12 cellular contexts compared by ENCODE assay signal in genomic region chr16:29126057-29126494, GRCh38.
DNase-seq lines count a peak whose midpoint lies in the region; ATAC-seq, FAIRE-seq and TF ChIP-seq lines count a peak whose summit lies in the region.
"Had no signal": no experiment of that assay in that cellular context is flagged by ENCODE, and none has a peak within 500 bp of the region (broad histone marks: within the 10 kb centered on the region; RNA-seq: fewer than 3 reads in every experiment).

No MANE protein-coding gene starts in this region.

- no peak overlapping the region for H2BK5ac ChIP-seq in H1 (ENCODE audit: low read depth, low read length)

- H3K4me3 Mint-ChIP-seq in activated T-cell treated with anti-CD3 and anti-CD28 coated beads, Interleukin-2, amount 50 U/mL, for 24 hours = peak overlapping the region; percentile 20
- H3K4me3 Mint-ChIP-seq: nephron had no signal

- no peak overlapping the region for H2BK20ac ChIP-seq in H1 (ENCODE audit: low read length)

- TF ChIP-seq CTCF in H1 (IDR thresholded peaks at IDR 0.05; ENCODE audit: control extremely low read depth in 1 of 3, insufficient read depth in 1 of 3, low read depth in 1 of 3, low read length in 3 of 3) (no peak), neutrophil (IDR thresholded peaks at IDR 0.05) (no peak)

- TF ChIP-seq POLR2A in H1 (IDR thresholded peaks at IDR 0.05; ENCODE audit: control extremely low read depth in 1 of 2, low read depth in 2 of 2, low read length in 2 of 2) = no peak

- H3K23me2 ChIP-seq in H1 (ENCODE audit: low read depth, low read length) = no peaks in the 10 kb centered on the region

- no peak for ATAC-seq in activated CD4-positive, CD25-positive, alpha-beta regulatory T cell treated with anti-CD3 and anti-CD28 coated beads, Interleukin-2, amount 50 U/mL, for 24 hours
- ATAC-seq: PC-3 had no signal

- no peak overlapping the region for H2BK12ac ChIP-seq in H1 (ENCODE audit: low read depth, low read length)

- no peak overlapping the region for H2AFZ ChIP-seq in H1 (ENCODE audit: low read length)

- H2BK120ac ChIP-seq in H1 (replicated peaks; ENCODE audit: low read depth, low read length) = no peak overlapping the region

- TF ChIP-seq RAD21 in H1 (IDR thresholded peaks at IDR 0.05 in 1 of 2, conservative IDR thresholded peaks at IDR 0.05 in 1 of 2; ENCODE audit: low read depth in 2 of 2, low read length in 2 of 2) = no peak

- peaks cover 71% of the 10 kb centered on the region for H3K36me3 Mint-ChIP-seq in activated T-cell treated with anti-CD3 and anti-CD28 coated beads, Interleukin-2, amount 50 U/mL, for 24 hours (ENCODE audit: low read depth)

- H3K4me1 ChIP-seq in H1 (replicated peaks in 1 of 4; ENCODE audit: control insufficient read depth in 3 of 4, insufficient read depth in 4 of 4, low read length in 3 of 4) (peaks cover 0 to 4% (median 1%) of the 10 kb centered on the region in 4 experiments; a peak in 1 of 7 replicates), neutrophil (ENCODE audit: control insufficient read depth in 1 of 2, insufficient read depth in 1 of 2, low read depth in 1 of 2, low read length in 1 of 2) (peaks cover 25 to 38% of the 10 kb centered on the region in 2 experiments)

- H3K4ac ChIP-seq in H1 (replicated peaks; ENCODE audit: insufficient read length, low read depth, low read length) = no peak overlapping the region

- no peak overlapping the region for H3K18ac ChIP-seq in H1 (ENCODE audit: extremely low read depth, low read length)

- no peak overlapping the region for H4K91ac ChIP-seq in H1 (replicated peaks; ENCODE audit: insufficient read length, low read length)

- H3K36me3 ChIP-seq in H1 (ENCODE audit: control insufficient read depth in 2 of 4, insufficient read depth in 4 of 4, low read length in 3 of 4) (no peaks in the 10 kb centered on the region), neutrophil (peaks cover 3% of the 10 kb centered on the region)

- no peak overlapping the region for H3K4me2 ChIP-seq in H1 (ENCODE audit: insufficient read depth in 1 of 2, low read depth in 2 of 2, low read length in 2 of 2)

- no peak overlapping the region for H3K14ac ChIP-seq in H1 (ENCODE audit: insufficient read length)

- no peak for DNase-seq in activated T-cell treated with anti-CD3 and anti-CD28 coated beads, Interleukin-2, amount 50 U/mL, for 24 hours
- DNase-seq in activated T-cell treated with anti-CD3 and anti-CD28 coated beads, Interleukin-2, amount 50 U/mL, for 1 hour = no peak
- DNase-seq in OCI-M1 (lab: John Stamatoyannopoulos, UW) = peak; percentile 76
- no peak for DNase-seq in H1 (ENCODE audit: low read depth in 1 of 2, low spot score in 2 of 2)
- DNase-seq in GM19238 (ENCODE audit: insufficient read length, low spot score) = no peak
- DNase-seq in NCI-H345 (lab: John Stamatoyannopoulos, UW) = no peak
- DNase-seq: DND-41, Karpas-422, PC-3 had no signal

- H2AK5ac ChIP-seq in H1 (ENCODE audit: low read depth, low read length) = no peak overlapping the region

- peak overlapping the region; percentile 57 for H3K27ac Mint-ChIP-seq in activated T-cell treated with anti-CD3 and anti-CD28 coated beads, Interleukin-2, amount 50 U/mL, for 24 hours
- H3K27ac Mint-ChIP-seq: nephron had no signal

- H3K4me1 Mint-ChIP-seq in activated T-cell treated with anti-CD3 and anti-CD28 coated beads, Interleukin-2, amount 50 U/mL, for 24 hours (ENCODE audit: low read depth) = peaks cover 21% of the 10 kb centered on the region

- no peak for FAIRE-seq in H1 (lab: Jason Lieb, UNC)

- CTCF ChIA-PET in H1 (lab: Charles Lee; ENCODE audit: partially characterized antibody) = no interaction called here

- TF ChIP-seq EP300 in H1 (IDR thresholded peaks at IDR 0.05; ENCODE audit: borderline replicate concordance in 1 of 2, low read depth in 2 of 2, low read length in 2 of 2) = no peak

- H3K56ac ChIP-seq in H1 (replicated peaks; ENCODE audit: insufficient read length, low read depth, low read length) = no peak overlapping the region

- no peaks in the 10 kb centered on the region for H3K9me3 Mint-ChIP-seq in activated T-cell treated with anti-CD3 and anti-CD28 coated beads, Interleukin-2, amount 50 U/mL, for 24 hours
- H3K9me3 Mint-ChIP-seq: nephron had no signal

- POLR2A ChIA-PET in H1 (lab: Charles Lee; ENCODE audit: partially characterized antibody) = no interaction called here

- no peak overlapping the region for H2BK15ac ChIP-seq in H1 (ENCODE audit: low read length)

- no peak overlapping the region for H4K8ac ChIP-seq in H1 (ENCODE audit: extremely low read depth, insufficient read depth, low read length)

- no peaks in the 10 kb centered on the region for H3K27me3 Mint-ChIP-seq in activated T-cell treated with anti-CD3 and anti-CD28 coated beads, Interleukin-2, amount 50 U/mL, for 24 hours

- H3K4me3 ChIP-seq in H1 (ENCODE audit: extremely low read depth in 1 of 4, insufficient read depth in 2 of 4, low read depth in 3 of 4, low read length in 4 of 4) = no peak overlapping the region
- peak overlapping the region; percentile 39 to 58 for H3K4me3 ChIP-seq in neutrophil (ENCODE audit: low read depth in 1 of 2, low read length in 1 of 2)

- 79% methylated on average over 15 of the region's 15 CpGs; no CpG with 5 or more reads in 1 of the 2 experiments for WGBS in H1 (ENCODE audit: extremely low coverage in 1 of 2, insufficient coverage in 1 of 2, insufficient read length in 1 of 2, insufficient replicate concordance in 2 of 2, low coverage in 1 of 2, low lambda C conversion rate in 2 of 2, missing lambda C conversion rate in 1 of 2), 2 experiments

- H3K27ac ChIP-seq in H1 (ENCODE audit: low read depth, low read length) (no peak overlapping the region), neutrophil (peak overlapping the region; percentile 84)

- H3K9ac ChIP-seq in H1 (replicated peaks in 1 of 4; ENCODE audit: extremely low read depth in 1 of 4, low read depth in 3 of 4, low read length in 3 of 4) = no peak overlapping the region

- no peak overlapping the region for H4K5ac ChIP-seq in H1 (ENCODE audit: insufficient read length, low read depth, low read length)

- H3K79me2 ChIP-seq in H1 (ENCODE audit: control insufficient read depth in 1 of 2, insufficient read depth in 2 of 2, low read length in 2 of 2) = no peaks in the 10 kb centered on the region

- H3K9me3 ChIP-seq in H1 (ENCODE audit: insufficient read depth in 2 of 2, low read depth in 1 of 2, low read length in 1 of 2) = no peaks in the 10 kb centered on the region
- H3K9me3 ChIP-seq in neutrophil = no peaks in the 10 kb centered on the region

- no peak overlapping the region for H3K23ac ChIP-seq in H1 (ENCODE audit: insufficient read length)

- no peaks in the 10 kb centered on the region for H4K20me1 ChIP-seq in H1 (replicated peaks in 1 of 2; ENCODE audit: control insufficient read depth in 1 of 2, insufficient read depth in 2 of 2, low read length in 2 of 2)

- no peaks in the 10 kb centered on the region for H3K79me1 ChIP-seq in H1 (ENCODE audit: low read depth, low read length)

- H3K27me3 ChIP-seq in H1 (replicated peaks in 1 of 4; ENCODE audit: control insufficient read depth in 3 of 4, extremely low read depth in 1 of 4, insufficient read depth in 3 of 4, low read length in 3 of 4) (peaks cover 3 to 34% (median 24%) of the 10 kb centered on the region in 4 experiments), neutrophil (no peaks in the 10 kb centered on the region)

TF ChIP-seq in H1, 55 proteins besides CTCF, POLR2A, EP300 and RAD21:
- TF ChIP-seq SP2 (IDR thresholded peaks at IDR 0.05; ENCODE audit: low read length) (no peak), TCF12 (IDR thresholded peaks at IDR 0.05; ENCODE audit: low read depth, low read length) (0 out of 2 replicates have a peak, but pooled peaks have one; percentile 45), ATF2 (IDR thresholded peaks at IDR 0.05; ENCODE audit: low read length) (no peak), TAF1 (IDR thresholded peaks at IDR 0.05; ENCODE audit: low read depth, low read length) (no peak), CEBPB (IDR thresholded peaks at IDR 0.05; ENCODE audit: low read depth, low read length) (no peak), NANOG (IDR thresholded peaks at IDR 0.05; ENCODE audit: insufficient read depth, low read depth, low read length, poor library complexity, severe bottlenecking) (no peak), CHD1 (IDR thresholded peaks at IDR 0.05; ENCODE audit: low read depth, low read length) (no peak), ZNF274 (IDR thresholded peaks at IDR 0.05; ENCODE audit: borderline replicate concordance, extremely low read depth, low read length) (0 out of 2 replicates have a peak, but pooled peaks have one; percentile 21), ATF3 (IDR thresholded peaks at IDR 0.05; ENCODE audit: insufficient read depth, low read depth, low read length) (no peak), RXRA (IDR thresholded peaks at IDR 0.05; ENCODE audit: insufficient read depth, low read depth, low read length) (no peak), POLR2AphosphoS5 (IDR thresholded peaks at IDR 0.05; ENCODE audit: low read depth, low read length) (peak; percentile 94), BACH1 (IDR thresholded peaks at IDR 0.05; ENCODE audit: low read length) (no peak), KDM1A (IDR thresholded peaks at IDR 0.05; ENCODE audit: borderline replicate concordance, low read length) (no peak), CBX8 (IDR thresholded peaks at IDR 0.05; ENCODE audit: borderline replicate concordance, low read depth, low read length) (no peak)

Comparison
In these comparisons a context has a peak if more than half of its experiments do, and no peak if none do; other contexts are left out.
1. H3K4me3 ChIP-seq: peak in neutrophil (2 of 2); none in H1 (0 of 4).